23 cellular contexts compared by ENCODE assay signal in genomic region chr2:175256806-175257585, GRCh38.
A peak's percentile ranks its signal among the peaks of the same experiment; 100 is the strongest.
DNase-seq lines count a peak whose midpoint lies in the region; ATAC-seq and TF ChIP-seq lines count a peak whose summit lies in the region.
"Had no signal": no experiment of that assay in that cellular context is flagged by ENCODE, and none has a peak within 500 bp of the region (broad histone marks: within the 10 kb centered on the region; RNA-seq: fewer than 3 reads in every experiment).

No MANE protein-coding gene starts in this region.

- H3K27ac ChIP-seq in CD4-positive, alpha-beta T cell (ENCODE audit: low read depth, low read length): no peak overlapping the region
- H3K27ac ChIP-seq: KMS-11, SJSA1 had no signal

- peak; percentile 39 for ATAC-seq in CD4-positive, alpha-beta T cell (ENCODE audit: poor library complexity)
- ATAC-seq in stimulated activated effector memory CD8-positive, alpha-beta T cell treated with anti-CD3 and anti-CD28 coated beads, Interleukin-12 subunit alpha, Interleukin-12 subunit beta, amount 100 ng/mL, for 72 hours: peak; percentile 43
- no peak for ATAC-seq in GM21447 (IDR thresholded peaks at IDR 0.05; ENCODE audit: unreplicated experiment)
- ATAC-seq: HCT116, Panc1 had no signal

- peaks cover 2% of the 10 kb centered on the region for H3K9me3 Mint-ChIP-seq in CD4-positive, alpha-beta T cell
- no peaks in the 10 kb centered on the region for H3K9me3 Mint-ChIP-seq in stimulated activated effector memory CD8-positive, alpha-beta T cell treated with anti-CD3 and anti-CD28 coated beads, Interleukin-12 subunit alpha, Interleukin-12 subunit beta, amount 100 ng/mL, for 72 hours
- no peaks in the 10 kb centered on the region for H3K9me3 Mint-ChIP-seq in activated naive CD8-positive, alpha-beta T cell treated with anti-CD3 and anti-CD28 coated beads for 36 hours

- intact Hi-C loops in CD4-positive, alpha-beta T cell (cut with DNase I, micrococcal nuclease): no loop called here

- no peak overlapping the region for H3K27ac Mint-ChIP-seq in CD4-positive, alpha-beta T cell
- H3K27ac Mint-ChIP-seq in stimulated activated effector memory CD8-positive, alpha-beta T cell treated with anti-CD3 and anti-CD28 coated beads, Interleukin-12 subunit alpha, Interleukin-12 subunit beta, amount 100 ng/mL, for 72 hours: no peak overlapping the region
- no peak overlapping the region for H3K27ac Mint-ChIP-seq in activated naive CD8-positive, alpha-beta T cell treated with anti-CD3 and anti-CD28 coated beads for 36 hours

- peaks cover 62% of the 10 kb centered on the region for H3K27me3 Mint-ChIP-seq in CD4-positive, alpha-beta T cell
- H3K27me3 Mint-ChIP-seq in activated naive CD8-positive, alpha-beta T cell treated with anti-CD3 and anti-CD28 coated beads for 36 hours: peaks cover 41% of the 10 kb centered on the region

- no peak for TF ChIP-seq CTCF in CD4-positive, alpha-beta T cell (IDR thresholded peaks at IDR 0.05)
- no peak for TF ChIP-seq CTCF in kidney epithelial cell (IDR thresholded peaks at IDR 0.05; ENCODE audit: insufficient read depth, low read length, poor library complexity, severe bottlenecking)

- no peaks in the 10 kb centered on the region for H3K4me1 Mint-ChIP-seq in CD4-positive, alpha-beta T cell (ENCODE audit: low read depth)
- H3K4me1 Mint-ChIP-seq in stimulated activated effector memory CD8-positive, alpha-beta T cell treated with anti-CD3 and anti-CD28 coated beads, Interleukin-12 subunit alpha, Interleukin-12 subunit beta, amount 100 ng/mL, for 72 hours: no peaks in the 10 kb centered on the region
- no peaks in the 10 kb centered on the region for H3K4me1 Mint-ChIP-seq in activated naive CD8-positive, alpha-beta T cell treated with anti-CD3 and anti-CD28 coated beads for 36 hours
- H3K4me1 Mint-ChIP-seq: CD8-positive, alpha-beta memory T cell had no signal

- peak overlapping the region; percentile 2 for H3K4me3 ChIP-seq in kidney epithelial cell (ENCODE audit: low read depth, low read length)
- H3K4me3 ChIP-seq: SJSA1 had no signal

- no peaks in the 10 kb centered on the region for H3K36me3 Mint-ChIP-seq in CD4-positive, alpha-beta T cell (ENCODE audit: low read depth)
- H3K36me3 Mint-ChIP-seq in stimulated activated effector memory CD8-positive, alpha-beta T cell treated with anti-CD3 and anti-CD28 coated beads, Interleukin-12 subunit alpha, Interleukin-12 subunit beta, amount 100 ng/mL, for 72 hours: no peaks in the 10 kb centered on the region
- no peaks in the 10 kb centered on the region for H3K36me3 Mint-ChIP-seq in activated naive CD8-positive, alpha-beta T cell treated with anti-CD3 and anti-CD28 coated beads for 36 hours
- H3K36me3 Mint-ChIP-seq: CD8-positive, alpha-beta memory T cell had no signal

- peaks cover 13% of the 10 kb centered on the region for H3K27me3 ChIP-seq in CD4-positive, alpha-beta T cell (ENCODE audit: control insufficient read depth, insufficient read depth, low read length)
- no peaks in the 10 kb centered on the region for H3K27me3 ChIP-seq in kidney epithelial cell (ENCODE audit: control insufficient read depth, insufficient read depth, low read length)

- no peaks in the 10 kb centered on the region for H3K36me3 ChIP-seq in kidney epithelial cell (ENCODE audit: control insufficient read depth, insufficient read depth, low read length)
- H3K36me3 ChIP-seq: SJSA1 had no signal

- no peak overlapping the region for H3K4me3 Mint-ChIP-seq in CD4-positive, alpha-beta T cell
- H3K4me3 Mint-ChIP-seq in stimulated activated effector memory CD8-positive, alpha-beta T cell treated with anti-CD3 and anti-CD28 coated beads, Interleukin-12 subunit alpha, Interleukin-12 subunit beta, amount 100 ng/mL, for 72 hours: no peak overlapping the region
- no peak overlapping the region for H3K4me3 Mint-ChIP-seq in activated naive CD8-positive, alpha-beta T cell treated with anti-CD3 and anti-CD28 coated beads for 36 hours
- H3K4me3 Mint-ChIP-seq: CD8-positive, alpha-beta memory T cell had no signal

- peak; percentile 11 for DNase-seq in activated gamma-delta T cell (lab: John Stamatoyannopoulos, UW)
- DNase-seq in activated gamma-delta T cell treated with Interleukin-2 at 50 U/mL for 16 hours: no peak
- no peak for DNase-seq in CD4-positive, alpha-beta T cell
- no peak for DNase-seq in kidney epithelial cell (ENCODE audit: low read depth)
- no peak for DNase-seq in stimulated activated effector memory CD8-positive, alpha-beta T cell treated with anti-CD3 and anti-CD28 coated beads, Interleukin-12 subunit alpha, Interleukin-12 subunit beta, amount 100 ng/mL, for 72 hours (ENCODE audit: low spot score in 2 of 2)
- no peak for DNase-seq in stimulated activated CD4-positive, alpha-beta T cell treated with anti-CD3 and anti-CD28 coated beads, Interleukin-4, amount 100 ng/mL, for 1 hour
- DNase-seq in activated naive CD8-positive, alpha-beta T cell treated with anti-CD3 and anti-CD28 coated beads for 36 hours: no peak
- DNase-seq: 8988T, C1 segment of cervical spinal cord, Calu3, DMS153, IMR-90, NCI-H1092 treated with DMSO at 0.1 percent for 48 hours, NCI-H1436 treated with DMSO at 0.1 percent for 48 hours, NCI-H1930, NCI-H510A, NCI-H748 treated with DMSO at 0.1 percent for 48 hours had no signal

- no peaks in the 10 kb centered on the region for H3K9me3 ChIP-seq in CD4-positive, alpha-beta T cell (ENCODE audit: control insufficient read depth, low read length)
- H3K9me3 ChIP-seq: SJSA1 had no signal

- CTCF ChIA-PET in CD4-positive, alpha-beta T cell (lab: Charles Lee): no interaction called here

- POLR2A ChIA-PET in CD4-positive, alpha-beta T cell (lab: Charles Lee): no interaction called here
